32 cellular contexts compared by ENCODE assay signal in the genomic region with DNA sequence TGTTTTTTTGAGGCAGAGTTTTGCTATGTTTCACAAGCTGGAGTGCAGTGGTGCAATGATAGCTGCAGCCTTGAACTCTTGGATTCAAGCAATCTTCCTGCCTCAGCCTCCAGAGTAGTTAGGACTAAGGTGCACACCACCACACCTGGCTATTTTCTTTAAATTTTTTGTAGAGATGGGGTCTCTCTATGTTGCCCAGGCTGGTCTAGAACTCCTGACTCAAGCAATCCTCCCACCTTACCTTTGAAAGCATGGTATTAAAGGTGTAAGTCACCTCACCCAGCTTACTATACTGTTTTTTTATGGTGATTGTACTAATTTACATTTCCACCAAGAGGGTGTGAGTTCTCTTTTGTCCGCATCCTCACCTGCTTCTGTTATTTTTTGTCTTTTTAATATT.
DNase-seq lines count a peak whose midpoint lies in the region; ATAC-seq, FAIRE-seq and TF ChIP-seq lines count a peak whose summit lies in the region.
"Had no signal": no experiment of that assay in that cellular context is flagged by ENCODE, and none has a peak within 500 bp of the region (broad histone marks: within the 10 kb centered on the region; RNA-seq: fewer than 3 reads in every experiment).

No MANE protein-coding gene starts in this region.

- H3K36me3 Mint-ChIP-seq in WTC11 (peaks cover 13% of the 10 kb centered on the region), CD14-positive monocyte (no peaks in the 10 kb centered on the region)
- H3K36me3 Mint-ChIP-seq: CD4-positive, alpha-beta memory T cell; CD4-positive, CD25-positive, alpha-beta regulatory T cell; CD8-positive, alpha-beta memory T cell; CD8-positive, alpha-beta T cell had no signal

- FAIRE-seq in H1 (lab: Jason Lieb, UNC): no peak
- FAIRE-seq: A204.1, A549, D721Med had no signal

- no peak overlapping the region for H2BK15ac ChIP-seq in H1 (ENCODE audit: low read length)

- no peak overlapping the region for H3K14ac ChIP-seq in H1 (ENCODE audit: insufficient read length)

- H2AFZ ChIP-seq in H1 (ENCODE audit: low read length): no peak overlapping the region

- H3K18ac ChIP-seq in H1 (ENCODE audit: extremely low read depth, low read length): no peak overlapping the region

- no peak overlapping the region for H4K8ac ChIP-seq in H1 (ENCODE audit: extremely low read depth, insufficient read depth, low read length)

- no peak overlapping the region for H4K91ac ChIP-seq in H1 (replicated peaks; ENCODE audit: insufficient read length, low read length)

- no peak for ATAC-seq in WTC11
- ATAC-seq: A549; CD8-positive, alpha-beta T cell had no signal

- H3K4me1 ChIP-seq in H1 (replicated peaks in 1 of 4; ENCODE audit: control insufficient read depth in 3 of 4, insufficient read depth in 4 of 4, low read length in 3 of 4): peaks cover 0 to 2% (median 0%) of the 10 kb centered on the region in 4 experiments; a peak in 2 of 7 replicates
- H3K4me1 ChIP-seq: A549; BE2C; BLaER1; BLaER1 treated with 17β-estradiol and CSF1 and Interleukin-3, amounts not matched to agents 10 nM and 100 nM; Caco-2 had no signal

- H3K27ac ChIP-seq in H1 (ENCODE audit: low read depth, low read length): no peak overlapping the region
- H3K27ac ChIP-seq: 22Rv1; A549; BLaER1; BLaER1 treated with 17β-estradiol and CSF1 and Interleukin-3, amounts not matched to agents 10 nM and 100 nM; C4-2B had no signal

- POLR2A ChIA-PET in WTC11 (lab: Charles Lee) (no interaction called here), H1 (lab: Charles Lee; ENCODE audit: partially characterized antibody) (no interaction called here)

- no peaks in the 10 kb centered on the region for H3K36me3 ChIP-seq in H1 (ENCODE audit: control insufficient read depth in 2 of 4, insufficient read depth in 4 of 4, low read length in 3 of 4)
- H3K36me3 ChIP-seq: BE2C; BLaER1; BLaER1 treated with 17β-estradiol and CSF1 and Interleukin-3, amounts not matched to agents 10 nM and 100 nM had no signal

- H3K79me1 ChIP-seq in H1 (ENCODE audit: low read depth, low read length): no peaks in the 10 kb centered on the region

- TF ChIP-seq RAD21 in H1 (IDR thresholded peaks at IDR 0.05 in 1 of 2, conservative IDR thresholded peaks at IDR 0.05 in 1 of 2; ENCODE audit: low read depth in 2 of 2, low read length in 2 of 2): no peak

- TF ChIP-seq CTCF in WTC11 (IDR thresholded peaks at IDR 0.05) (no peak), H1 (IDR thresholded peaks at IDR 0.05; ENCODE audit: control extremely low read depth in 1 of 3, insufficient read depth in 1 of 3, low read depth in 1 of 3, low read length in 3 of 3) (no peak), CD14-positive monocyte (IDR thresholded peaks at IDR 0.05) (no peak), lower leg skin (IDR thresholded peaks at IDR 0.05) (no peak)

- no peak overlapping the region for H2BK20ac ChIP-seq in H1 (ENCODE audit: low read length)

- no peak for TF ChIP-seq POLR2A in H1 (IDR thresholded peaks at IDR 0.05; ENCODE audit: control extremely low read depth in 1 of 2, low read depth in 2 of 2, low read length in 2 of 2)
- no peak for TF ChIP-seq POLR2A in lower leg skin (IDR thresholded peaks at IDR 0.05)

- no peak overlapping the region for H4K5ac ChIP-seq in H1 (ENCODE audit: insufficient read length, low read depth, low read length)

- H3K23ac ChIP-seq in H1 (ENCODE audit: insufficient read length): no peak overlapping the region

- no peak overlapping the region for H3K4me3 Mint-ChIP-seq in WTC11
- H3K4me3 Mint-ChIP-seq in CD14-positive monocyte: no peak overlapping the region
- H3K4me3 Mint-ChIP-seq: B cell; CD4-positive, alpha-beta memory T cell; CD4-positive, alpha-beta T cell; CD4-positive, CD25-positive, alpha-beta regulatory T cell; CD8-positive, alpha-beta memory T cell; CD8-positive, alpha-beta T cell had no signal

- WGBS in H1 (ENCODE audit: extremely low coverage in 1 of 2, insufficient coverage in 1 of 2, insufficient read length in 1 of 2, insufficient replicate concordance in 2 of 2, low coverage in 1 of 2, low lambda C conversion rate in 2 of 2, missing lambda C conversion rate in 1 of 2), 2 experiments: 77% methylated on average over 1 of the region's 1 CpG; no CpG with 5 or more reads in 1 of the 2 experiments
- 96 to 97% methylated on average over 1 of the region's 1 CpG for WGBS in lower leg skin, 2 donors

- TF ChIP-seq EP300 in H1 (IDR thresholded peaks at IDR 0.05; ENCODE audit: borderline replicate concordance in 1 of 2, low read depth in 2 of 2, low read length in 2 of 2): no peak

- H3K9me3 ChIP-seq in H1 (ENCODE audit: insufficient read depth in 2 of 2, low read depth in 1 of 2, low read length in 1 of 2): no peaks in the 10 kb centered on the region
- H3K9me3 ChIP-seq: A549, BE2C, BLaER1 had no signal

- no peak for DNase-seq in WTC11 (ENCODE audit: low spot score)
- no peak for DNase-seq in H1 (ENCODE audit: low read depth in 1 of 2, low spot score in 2 of 2)
- no peak for DNase-seq in CD14-positive monocyte (ENCODE audit: low spot score)
- DNase-seq in lower leg skin (ENCODE audit: low spot score in 2 of 2): no peak
- DNase-seq: 8988T; ACHN; AML-193; BE2C; C1 segment of cervical spinal cord; Caco-2; Calu3; CD4-positive, alpha-beta memory T cell; CD4-positive, alpha-beta T cell; CD4-positive, CD25-positive, alpha-beta regulatory T cell; CD8-positive, alpha-beta memory T cell; CD8-positive, alpha-beta T cell; COR-L47; DMS 273 treated with DMSO at 0.1 percent for 48 hours; DMS153; DMS53; DMS79; DMS79 treated with DMSO at 0.1 percent for 48 hours; DND-41; EL had no signal

- H2BK12ac ChIP-seq in H1 (ENCODE audit: low read depth, low read length): no peak overlapping the region

- H3K9me3 Mint-ChIP-seq in WTC11 (peaks cover 11% of the 10 kb centered on the region), CD14-positive monocyte (peaks cover 0 to 7% (median 4%) of the 10 kb centered on the region in 7 donors)

- H3K4me3 ChIP-seq in H1 (ENCODE audit: extremely low read depth in 1 of 4, insufficient read depth in 2 of 4, low read depth in 3 of 4, low read length in 4 of 4) (no peak overlapping the region), lower leg skin (ENCODE audit: low read depth, poor library complexity, severe bottlenecking) (no peak overlapping the region)
- H3K4me3 ChIP-seq: A549; BLaER1; BLaER1 treated with 17β-estradiol and CSF1 and Interleukin-3, amounts not matched to agents 10 nM and 100 nM had no signal

- H3K27ac Mint-ChIP-seq in WTC11 (no peak overlapping the region), CD14-positive monocyte (no peak overlapping the region)
- H3K27ac Mint-ChIP-seq: B cell; CD4-positive, alpha-beta memory T cell; CD4-positive, alpha-beta T cell; CD4-positive, CD25-positive, alpha-beta regulatory T cell; CD8-positive, alpha-beta memory T cell; CD8-positive, alpha-beta T cell had no signal

- no peak overlapping the region for H2BK120ac ChIP-seq in H1 (replicated peaks; ENCODE audit: low read depth, low read length)

- no peaks in the 10 kb centered on the region for H3K27me3 Mint-ChIP-seq in WTC11 (ENCODE audit: low read depth)
- H3K27me3 Mint-ChIP-seq in CD14-positive monocyte (ENCODE audit: low read depth in 3 of 3): no peaks in the 10 kb centered on the region
- H3K27me3 Mint-ChIP-seq: B cell; CD4-positive, alpha-beta T cell; CD4-positive, CD25-positive, alpha-beta regulatory T cell had no signal

- no peaks in the 10 kb centered on the region for H3K27me3 ChIP-seq in H1 (replicated peaks in 1 of 4; ENCODE audit: control insufficient read depth in 3 of 4, extremely low read depth in 1 of 4, insufficient read depth in 3 of 4, low read length in 3 of 4)
- H3K27me3 ChIP-seq: BE2C; BLaER1; BLaER1 treated with 17β-estradiol and CSF1 and Interleukin-3, amounts not matched to agents 10 nM and 100 nM had no signal

- no peak overlapping the region for H3K9ac ChIP-seq in H1 (replicated peaks in 1 of 4; ENCODE audit: extremely low read depth in 1 of 4, low read depth in 3 of 4, low read length in 3 of 4)
- H3K9ac ChIP-seq: BLaER1; BLaER1 treated with 17β-estradiol and CSF1 and Interleukin-3, amounts not matched to agents 10 nM and 100 nM had no signal

- no peak overlapping the region for H2BK5ac ChIP-seq in H1 (ENCODE audit: low read depth, low read length)

- peaks cover 0 to 1% of the 10 kb centered on the region in 2 experiments for H4K20me1 ChIP-seq in H1 (replicated peaks in 1 of 2; ENCODE audit: control insufficient read depth in 1 of 2, insufficient read depth in 2 of 2, low read length in 2 of 2)
- H4K20me1 ChIP-seq: BLaER1; BLaER1 treated with 17β-estradiol and CSF1 and Interleukin-3, amounts not matched to agents 10 nM and 100 nM had no signal

- no peaks in the 10 kb centered on the region for H3K23me2 ChIP-seq in H1 (ENCODE audit: low read depth, low read length)

- H3K79me2 ChIP-seq in H1 (ENCODE audit: control insufficient read depth in 1 of 2, insufficient read depth in 2 of 2, low read length in 2 of 2): no peaks in the 10 kb centered on the region

- intact Hi-C loops in CD14-positive monocyte (cut with micrococcal nuclease) (no loop called here), lower leg skin (cut with DNase I; ENCODE audit: low total_unique reads) (no loop called here)

- H3K4me1 Mint-ChIP-seq in WTC11 (peaks cover 7% of the 10 kb centered on the region), CD14-positive monocyte (no peaks in the 10 kb centered on the region)
- H3K4me1 Mint-ChIP-seq: B cell; CD4-positive, alpha-beta memory T cell; CD4-positive, CD25-positive, alpha-beta regulatory T cell; CD8-positive, alpha-beta memory T cell had no signal

- no peak overlapping the region for H3K4me2 ChIP-seq in H1 (ENCODE audit: insufficient read depth in 1 of 2, low read depth in 2 of 2, low read length in 2 of 2)
- H3K4me2 ChIP-seq: A549; BLaER1; BLaER1 treated with 17β-estradiol and CSF1 and Interleukin-3, amounts not matched to agents 10 nM and 100 nM had no signal

- H3K4ac ChIP-seq in H1 (replicated peaks; ENCODE audit: insufficient read length, low read depth, low read length): no peak overlapping the region

- CTCF ChIA-PET in WTC11 (lab: Charles Lee) (interaction anchor here (0.8 kb wide), 1 partner anchor 9 kb away, joined by 4 read pairs; no protein-coding TSS in a partner anchor), H1 (lab: Charles Lee; ENCODE audit: partially characterized antibody) (no interaction called here)

- no peak overlapping the region for H2AK5ac ChIP-seq in H1 (ENCODE audit: low read depth, low read length)

- no peak overlapping the region for H3K56ac ChIP-seq in H1 (replicated peaks; ENCODE audit: insufficient read length, low read depth, low read length)

TF ChIP-seq in WTC11, 78 proteins besides CTCF, POLR2A, EP300 and RAD21:
- TF ChIP-seq EMX1 (CRISPR knock-in tag; IDR thresholded peaks at IDR 0.05) (no peak), ZNF121 (CRISPR knock-in tag; IDR thresholded peaks at IDR 0.05) (peak; percentile 80; the same call in 1 of the 2 replicates)

TF ChIP-seq in H1, 55 proteins besides CTCF, POLR2A, EP300 and RAD21:
- no peak for TF ChIP-seq JUN (IDR thresholded peaks at IDR 0.05; ENCODE audit: low read depth, low read length)
- TF ChIP-seq KDM1A (IDR thresholded peaks at IDR 0.05; ENCODE audit: borderline replicate concordance, low read length): peak; percentile 69; the same call in 1 of the 2 replicates
TF ChIP-seq in H1: peak in this region for 1.
